ENCODE assay signal across 23 cellular contexts in genomic region chr4:4356106-4357041, GRCh38. TPM values are rescaled to one million over a fixed set of nuclear protein-coding genes. Genes with fewer than 3 reads are reported as not detected.
DNase-seq lines count a peak whose midpoint lies in the region; ATAC-seq and TF ChIP-seq lines count a peak whose summit lies in the region.
"Had no signal": no experiment of that assay in that cellular context is flagged by ENCODE, and none has a peak within 500 bp of the region (broad histone marks: within the 10 kb centered on the region; RNA-seq: fewer than 3 reads in every experiment).

No MANE protein-coding gene starts in this region.

- H3K4me1 Mint-ChIP-seq in endodermal cell (peaks cover 18% of the 10 kb centered on the region), nephron progenitor cell (peaks cover 42% of the 10 kb centered on the region)
- H3K4me1 Mint-ChIP-seq in activated CD8-positive, alpha-beta memory T cell treated with anti-CD3 and anti-CD28 coated beads, Interleukin-2, amount 10 ng/mL, durations not matched to agents 7 days and 5 days = no peaks in the 10 kb centered on the region

- peaks cover 15% of the 10 kb centered on the region for H3K27me3 Mint-ChIP-seq in endodermal cell (ENCODE audit: insufficient read depth)
- H3K27me3 Mint-ChIP-seq in nephron progenitor cell (ENCODE audit: low read depth, poor library complexity) = peaks cover 5% of the 10 kb centered on the region
- H3K27me3 Mint-ChIP-seq in activated CD8-positive, alpha-beta memory T cell treated with anti-CD3 and anti-CD28 coated beads, Interleukin-2, amount 10 ng/mL, durations not matched to agents 7 days and 5 days = peaks cover 5% of the 10 kb centered on the region

- no peaks in the 10 kb centered on the region for H3K9me3 ChIP-seq in right cardiac atrium (ENCODE audit: control insufficient read depth, low read length)
- no peaks in the 10 kb centered on the region for H3K9me3 ChIP-seq in endodermal cell (ENCODE audit: control insufficient read depth, low read length)
- H3K9me3 ChIP-seq: stomach, transverse colon had no signal

- H3K27me3 ChIP-seq in right cardiac atrium (ENCODE audit: control insufficient read depth, insufficient read depth) (no peaks in the 10 kb centered on the region), endodermal cell (ENCODE audit: control insufficient read depth, insufficient read depth, low read length, poor library complexity, severe bottlenecking) (no peaks in the 10 kb centered on the region)
- H3K27me3 ChIP-seq: BLaER1 had no signal

- H3K4me3 Mint-ChIP-seq in endodermal cell (no peak overlapping the region), nephron progenitor cell (no peak overlapping the region)
- H3K4me3 Mint-ChIP-seq in activated CD8-positive, alpha-beta memory T cell treated with anti-CD3 and anti-CD28 coated beads, Interleukin-2, amount 10 ng/mL, durations not matched to agents 7 days and 5 days = no peak overlapping the region
- H3K4me3 Mint-ChIP-seq: activated T-cell treated with anti-CD3 and anti-CD28 coated beads, Interleukin-2, amount 50 U/mL, for 24 hours had no signal

- H3K27ac ChIP-seq in right cardiac atrium (ENCODE audit: low read length) = no peak overlapping the region
- no peak overlapping the region for H3K27ac ChIP-seq in endodermal cell (ENCODE audit: low read depth, low read length)
- H3K27ac ChIP-seq: BLaER1, GM23248, stomach, transverse colon had no signal

- CTCF ChIA-PET in activated CD8-positive, alpha-beta memory T cell treated with anti-CD3 and anti-CD28 coated beads, Interleukin-2, amount 10 ng/mL, durations not matched to agents 7 days and 5 days (lab: Charles Lee) = no interaction called here

- ATAC-seq in right cardiac atrium (peak; percentile 70 to 92), Right ventricle myocardium superior (ENCODE audit: poor library complexity) (no peak), GM21515 (IDR thresholded peaks at IDR 0.05; ENCODE audit: unreplicated experiment) (no peak), HG02642 (IDR thresholded peaks at IDR 0.05; ENCODE audit: poor library complexity, unreplicated experiment) (no peak)
- no peak for ATAC-seq in activated CD8-positive, alpha-beta memory T cell treated with anti-CD3 and anti-CD28 coated beads, Interleukin-2, amount 10 ng/mL, durations not matched to agents 7 days and 5 days
- ATAC-seq: sciatic nerve had no signal

- DNase-seq in right cardiac atrium = peak; percentile 46 to 70 (median 50)
- DNase-seq in Right ventricle myocardium superior = no peak
- DNase-seq in endodermal cell = no peak
- peak; percentile 22 for DNase-seq in nephron progenitor cell
- no peak for DNase-seq in activated CD8-positive, alpha-beta memory T cell treated with anti-CD3 and anti-CD28 coated beads, Interleukin-2, amount 10 ng/mL, durations not matched to agents 7 days and 5 days
- DNase-seq in NCI-H2171 treated with DMSO at 0.1 percent for 48 hours (lab: John Stamatoyannopoulos, UW) = no peak
- DNase-seq: activated CD4-positive, CD25-positive, alpha-beta regulatory T cell treated with anti-CD3 and anti-CD28 coated beads, Interleukin-2, amount 50 U/mL, for 72 hours; activated T-cell treated with anti-CD3 and anti-CD28 coated beads, Interleukin-2, amount 50 U/mL, for 24 hours; Calu3; central memory CD4-positive, alpha-beta T cell; foreskin fibroblast; GM23248; hypothalamus; NCI-H524; occipital lobe; stimulated activated CD4-positive, alpha-beta T cell treated with anti-CD3 and anti-CD28 coated beads, Interleukin-15, amount 100 ng/mL, for 24 hours; stomach; transverse colon had no signal

- peak overlapping the region; percentile 44 for H3K27ac Mint-ChIP-seq in endodermal cell
- H3K27ac Mint-ChIP-seq in nephron progenitor cell = peak overlapping the region; percentile 87
- no peak overlapping the region for H3K27ac Mint-ChIP-seq in activated CD8-positive, alpha-beta memory T cell treated with anti-CD3 and anti-CD28 coated beads, Interleukin-2, amount 10 ng/mL, durations not matched to agents 7 days and 5 days
- H3K27ac Mint-ChIP-seq: activated T-cell treated with anti-CD3 and anti-CD28 coated beads, Interleukin-2, amount 50 U/mL, for 24 hours had no signal

- WGBS in right cardiac atrium = 49% methylated on average over 26 of the region's 26 CpGs
- WGBS in endodermal cell (ENCODE audit: insufficient coverage in 1 of 2, insufficient read length in 1 of 2), 2 experiments = 92 to 93% methylated on average over 16 to 26 of the region's 26 CpGs

- H3K4me3 ChIP-seq in right cardiac atrium (ENCODE audit: low read length) = no peak overlapping the region
- H3K4me3 ChIP-seq in endodermal cell (ENCODE audit: low read length) = no peak overlapping the region
- H3K4me3 ChIP-seq: BLaER1, GM23248, stomach, transverse colon had no signal

- H3K9me3 Mint-ChIP-seq in endodermal cell = no peaks in the 10 kb centered on the region
- H3K9me3 Mint-ChIP-seq in nephron progenitor cell = no peaks in the 10 kb centered on the region
- H3K9me3 Mint-ChIP-seq in activated CD8-positive, alpha-beta memory T cell treated with anti-CD3 and anti-CD28 coated beads, Interleukin-2, amount 10 ng/mL, durations not matched to agents 7 days and 5 days (ENCODE audit: low read depth) = no peaks in the 10 kb centered on the region
- H3K9me3 Mint-ChIP-seq: activated T-cell treated with anti-CD3 and anti-CD28 coated beads, Interleukin-2, amount 50 U/mL, for 24 hours had no signal

- no peak overlapping the region for H3K9ac ChIP-seq in endodermal cell (ENCODE audit: extremely low read depth, low read length, poor library complexity, severe bottlenecking)
- H3K9ac ChIP-seq: BLaER1, GM23248 had no signal

- no peaks in the 10 kb centered on the region for H3K36me3 ChIP-seq in endodermal cell (ENCODE audit: control insufficient read depth, insufficient read depth, low read length)
- H3K36me3 ChIP-seq: BLaER1, stomach, transverse colon had no signal

- TF ChIP-seq CTCF in endodermal cell (conservative IDR thresholded peaks at IDR 0.05) (no peak), nephron progenitor cell (IDR thresholded peaks at IDR 0.05) (no peak)

- H3K4me1 ChIP-seq in right cardiac atrium (ENCODE audit: control insufficient read depth, insufficient read depth, low read length) (no peaks in the 10 kb centered on the region), endodermal cell (ENCODE audit: control insufficient read depth, insufficient read depth, low read length) (peaks cover 8% of the 10 kb centered on the region)
- H3K4me1 ChIP-seq: stomach, transverse colon had no signal

- H3K36me3 Mint-ChIP-seq in endodermal cell (ENCODE audit: low read depth) = no peaks in the 10 kb centered on the region
- no peaks in the 10 kb centered on the region for H3K36me3 Mint-ChIP-seq in nephron progenitor cell (ENCODE audit: low read depth)
- H3K36me3 Mint-ChIP-seq in activated CD8-positive, alpha-beta memory T cell treated with anti-CD3 and anti-CD28 coated beads, Interleukin-2, amount 10 ng/mL, durations not matched to agents 7 days and 5 days = no peaks in the 10 kb centered on the region

- intact Hi-C loops in right cardiac atrium (cut with DNase I) (no loop called here), Right ventricle myocardium superior (cut with DNase I) (no loop called here)

RNA-seq across cellular contexts. Expression of gene NSG1, which starts 30.5 kb away (rescaled TPM):
- total RNA-seq in right cardiac atrium (10 to 100 TPM in 1 of 4 donors, 1 to 10 TPM in 3; 6.2 to 16.2 (median 7.5) TPM), Right ventricle myocardium superior (6.8 TPM), endodermal cell (1 to 10 TPM; 1.8 to 6.0 TPM)
- polyA plus RNA-seq in right cardiac atrium = 4.9 TPM
- polyA plus RNA-seq in endodermal cell (2013, experiment 1 of 2) = 18.1 TPM
- polyA plus RNA-seq in endodermal cell (2013, experiment 2 of 2) = 14.0 TPM
- total RNA-seq in activated CD8-positive, alpha-beta memory T cell treated with anti-CD3 and anti-CD28 coated beads, Interleukin-2, amount 10 ng/mL, durations not matched to agents 7 days and 5 days = 1 to 10 TPM; 3.4 to 9.8 TPM
- total RNA-seq: Calu3, lung microvascular endothelial cell had no signal

Comparison
In these comparisons a context has a peak if more than half of its experiments do, and no peak if none do; other contexts are left out.
1. ATAC-seq: peak in right cardiac atrium (2 of 2); none in Right ventricle myocardium superior (single experiment), GM21515 (single experiment), HG02642 (single experiment) and activated CD8-positive, alpha-beta memory T cell treated with anti-CD3 and anti-CD28 coated beads, Interleukin-2, amount 10 ng/mL, durations not matched to agents 7 days and 5 days (single experiment).
2. DNase-seq: peak in right cardiac atrium (3 of 3) and nephron progenitor cell (single experiment); none in Right ventricle myocardium superior (single experiment), endodermal cell (single experiment), activated CD8-positive, alpha-beta memory T cell treated with anti-CD3 and anti-CD28 coated beads, Interleukin-2, amount 10 ng/mL, durations not matched to agents 7 days and 5 days (single experiment) and NCI-H2171 treated with DMSO at 0.1 percent for 48 hours (single experiment).